Comparison of ENCODE assay signal across 9 cellular contexts in genomic region chr20:53774487-53775203, GRCh38.
DNase-seq lines count a peak whose midpoint lies in the region; TF ChIP-seq lines count a peak whose summit lies in the region.
"Had no signal": no experiment of that assay in that cellular context is flagged by ENCODE, and none has a peak within 500 bp of the region (broad histone marks: within the 10 kb centered on the region; RNA-seq: fewer than 3 reads in every experiment).

No MANE protein-coding gene starts in this region.

- H3K27me3 ChIP-seq in esophagus muscularis mucosa (no peaks in the 10 kb centered on the region), parathyroid adenoma (ENCODE audit: control insufficient read depth, insufficient read depth, low read length) (no peaks in the 10 kb centered on the region)

- H3K27ac ChIP-seq in esophagus muscularis mucosa (replicated peaks in 1 of 4): peak overlapping the region; percentile 52 to 71 (median 62)
- H3K27ac ChIP-seq in parathyroid adenoma: peak overlapping the region; percentile 51
- H3K27ac ChIP-seq: KMS-11 had no signal

- H3K4me3 ChIP-seq in esophagus muscularis mucosa (no peak overlapping the region), parathyroid adenoma (ENCODE audit: low read depth, low read length) (no peak overlapping the region)

- H3K4me1 ChIP-seq in esophagus muscularis mucosa (peaks cover 16 to 27% (median 22%) of the 10 kb centered on the region in 4 donors), parathyroid adenoma (peaks cover 6% of the 10 kb centered on the region)

- H3K36me3 ChIP-seq in esophagus muscularis mucosa (no peaks in the 10 kb centered on the region), parathyroid adenoma (ENCODE audit: control insufficient read depth, insufficient read depth, low read length) (no peaks in the 10 kb centered on the region)

- no peak overlapping the region for H3K4me2 ChIP-seq in parathyroid adenoma (ENCODE audit: low read length)
- H3K4me2 ChIP-seq: KMS-11 had no signal

- WGBS in esophagus muscularis mucosa: 51% methylated on average over 9 of the region's 9 CpGs

- DNase-seq in COLO829 (ENCODE audit: low spot score) (peak; percentile 96), RPMI7951 (ENCODE audit: low read depth) (peak; percentile 99), esophagus muscularis mucosa (ENCODE audit: extremely low spot score) (no peak), NOMO-1 treated with dmso at 0.1 percent for 144 hours (lab: John Stamatoyannopoulos, UW; ENCODE audit: unreplicated experiment) (no peak), HuH-7.5 (ENCODE audit: low spot score) (no peak), NCI-H1105 (lab: John Stamatoyannopoulos, UW) (no peak)
- no peak for DNase-seq in activated CD4-positive, alpha-beta T cell treated with anti-CD3 and anti-CD28 coated beads for 1 hour

- TF ChIP-seq CTCF in esophagus muscularis mucosa (IDR thresholded peaks at IDR 0.05): no peak
- no peak for TF ChIP-seq CTCF in parathyroid adenoma (IDR thresholded peaks at IDR 0.05)

- no peak for TF ChIP-seq POLR2A in esophagus muscularis mucosa (IDR thresholded peaks at IDR 0.05; ENCODE audit: low read depth)

- H3K9ac ChIP-seq in parathyroid adenoma: no peak overlapping the region
- H3K9ac ChIP-seq: KMS-11 had no signal

- H3K79me2 ChIP-seq in parathyroid adenoma: no peaks in the 10 kb centered on the region

- H3K9me3 ChIP-seq in esophagus muscularis mucosa: no peaks in the 10 kb centered on the region
- no peaks in the 10 kb centered on the region for H3K9me3 ChIP-seq in parathyroid adenoma (ENCODE audit: control insufficient read depth, low read length)

- H2AFZ ChIP-seq in parathyroid adenoma: peak overlapping the region; percentile 25

- TF ChIP-seq EP300 in esophagus muscularis mucosa (IDR thresholded peaks at IDR 0.05): no peak

- intact Hi-C loops in esophagus muscularis mucosa (cut with DNase I): loop anchor here (5.0 kb wide), 3 partner anchors 53 to 197 kb away; no protein-coding TSS in a partner anchor

Comparison
In these comparisons a context has a peak if more than half of its experiments do, and no peak if none do; other contexts are left out.
1. DNase-seq: peak in COLO829 (single experiment) and RPMI7951 (single experiment); none in esophagus muscularis mucosa (single experiment), NOMO-1 treated with dmso at 0.1 percent for 144 hours (single experiment), HuH-7.5 (single experiment), NCI-H1105 (single experiment) and activated CD4-positive, alpha-beta T cell treated with anti-CD3 and anti-CD28 coated beads for 1 hour (single experiment).